Comparison of ENCODE assay signal across 28 cellular contexts in the genomic region with DNA sequence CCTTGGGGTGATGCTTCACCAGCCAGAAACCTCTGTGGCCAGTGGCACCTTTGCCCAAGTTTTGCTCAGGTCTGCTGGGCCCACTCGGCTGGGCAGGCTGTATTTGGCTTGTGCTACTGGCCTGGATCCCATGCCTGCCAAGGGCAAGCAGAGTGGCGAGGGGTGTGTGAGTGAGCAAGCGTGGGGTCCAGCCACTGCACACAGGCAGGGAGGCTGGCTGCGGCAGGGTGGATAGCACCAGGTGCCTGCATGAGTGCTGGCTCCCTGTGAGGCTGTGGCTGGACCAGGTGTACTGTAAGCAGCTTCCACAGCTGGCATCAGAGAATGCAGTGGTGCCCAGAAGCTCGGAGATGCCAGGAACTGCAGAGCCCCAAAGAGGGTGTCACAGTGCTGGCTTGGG.
"Had no signal": no experiment of that assay in that cellular context is flagged by ENCODE, and none has a peak within 500 bp of the region (broad histone marks: within the 10 kb centered on the region; RNA-seq: fewer than 3 reads in every experiment).

No MANE protein-coding gene starts in this region.

- H3K36me3 Mint-ChIP-seq: activated naive CD4-positive, alpha-beta T cell treated with anti-CD3 and anti-CD28 coated beads, Interleukin-2, amount 50 U/mL, for 72 hours had no signal

- H3K27ac ChIP-seq: adrenal gland, body of pancreas, breast epithelium, KMS-11, SJSA1 had no signal

- H3K4me1 Mint-ChIP-seq: activated CD4-positive, alpha-beta T cell treated with anti-CD3 and anti-CD28 coated beads, Interleukin-2, amount 10 ng/mL, durations not matched to agents 24 days and 14 days had no signal

- H3K27ac Mint-ChIP-seq: activated CD4-positive, alpha-beta T cell treated with anti-CD3 and anti-CD28 coated beads, Interleukin-2, amount 10 ng/mL, durations not matched to agents 24 days and 14 days; activated CD8-positive, alpha-beta T cell treated with anti-CD3 and anti-CD28 coated beads, Interleukin-2, amount 10 ng/mL, durations not matched to agents 7 days and 5 days; activated naive CD4-positive, alpha-beta T cell treated with anti-CD3 and anti-CD28 coated beads for 36 hours; activated naive CD4-positive, alpha-beta T cell treated with anti-CD3 and anti-CD28 coated beads, Interleukin-2, amount 50 U/mL, for 72 hours; activated T-cell treated with anti-CD3 and anti-CD28 coated beads, Interleukin-2, amount 50 U/mL, for 24 hours; activated T-helper 1 cell treated with anti-CD3 and anti-CD28 coated beads, Interleukin-12 subunit alpha, Interleukin-12 subunit beta, Interleukin-2, Interleukin-4 antibody, amounts not matched to agents 30 ng/mL and 10 ng/mL and 1 ng/mL, durations not matched to agents 14 hours and 24 hours and 36 hours; T-helper 1 cell treated with Interleukin-12 subunit alpha and Interleukin-12 subunit beta and Interleukin-4 antibody, amounts not matched to agents 30 μg/mL and 1 μg/mL, for 36 hours; T-helper 2 cell treated with Interferon-gamma antibody and Interleukin-4, amounts not matched to agents 5 μg/mL and 100 μg/mL, for 36 hours had no signal

- H3K36me3 ChIP-seq: adrenal gland, breast epithelium, SJSA1 had no signal

- H3K9ac ChIP-seq: KMS-11, SK-N-SH had no signal

- H3K9me3 Mint-ChIP-seq: activated CD4-positive, alpha-beta T cell treated with anti-CD3 and anti-CD28 coated beads, Interleukin-2, amount 10 ng/mL, durations not matched to agents 24 days and 14 days; activated T-helper 1 cell treated with anti-CD3 and anti-CD28 coated beads, Interleukin-12 subunit alpha, Interleukin-12 subunit beta, Interleukin-2, Interleukin-4 antibody, amounts not matched to agents 30 ng/mL and 10 ng/mL and 1 ng/mL, durations not matched to agents 14 hours and 24 hours and 36 hours; T-helper 1 cell treated with Interleukin-12 subunit alpha and Interleukin-12 subunit beta and Interleukin-4 antibody, amounts not matched to agents 30 μg/mL and 1 μg/mL, for 36 hours had no signal

- DNase-seq: activated CD4-positive, alpha-beta T cell treated with anti-CD3 and anti-CD28 coated beads, Interleukin-2, amount 10 ng/mL, durations not matched to agents 24 days and 14 days; activated CD4-positive, alpha-beta T cell treated with anti-CD3 and anti-CD28 coated beads, Interleukin-2, amount 50 U/mL, for 4 hours; activated CD8-positive, alpha-beta T cell treated with anti-CD3 and anti-CD28 coated beads, Interleukin-2, amount 10 ng/mL, durations not matched to agents 7 days and 5 days; activated gamma-delta T cell treated with Interleukin-2 at 50 U/mL for 16 hours; activated naive CD4-positive, alpha-beta T cell treated with anti-CD3 and anti-CD28 coated beads for 36 hours; activated T-cell treated with anti-CD3 and anti-CD28 coated beads, Interleukin-2, amount 50 U/mL, for 24 hours; body of pancreas; MM.1S; MV-4-11; NCI-H1092; NCI-H1436 treated with DMSO at 0.1 percent for 48 hours; NCI-H1694 treated with DMSO at 0.1 percent for 48 hours; NCI-H2029; NCI-H345; NCI-H524 treated with DMSO at 0.1 percent for 48 hours; SHP77 treated with DMSO at 0.1 percent for 48 hours; SK-N-SH had no signal

- H3K9me3 ChIP-seq: adrenal gland, SJSA1, SK-N-SH had no signal

- H3K4me3 ChIP-seq: adrenal gland, body of pancreas, breast epithelium, SJSA1 had no signal

- ATAC-seq: activated CD8-positive, alpha-beta T cell treated with anti-CD3 and anti-CD28 coated beads, Interleukin-2, amount 10 ng/mL, durations not matched to agents 7 days and 5 days; activated naive CD4-positive, alpha-beta T cell treated with anti-CD3 and anti-CD28 coated beads, Interleukin-2, amount 50 U/mL, for 72 hours; body of pancreas; Panc1 had no signal

- H3K4me3 Mint-ChIP-seq: activated CD4-positive, alpha-beta T cell treated with anti-CD3 and anti-CD28 coated beads, Interleukin-2, amount 10 ng/mL, durations not matched to agents 24 days and 14 days; activated CD8-positive, alpha-beta T cell treated with anti-CD3 and anti-CD28 coated beads, Interleukin-2, amount 10 ng/mL, durations not matched to agents 7 days and 5 days; activated naive CD4-positive, alpha-beta T cell treated with anti-CD3 and anti-CD28 coated beads for 36 hours; activated T-cell treated with anti-CD3 and anti-CD28 coated beads, Interleukin-2, amount 50 U/mL, for 24 hours; activated T-helper 1 cell treated with anti-CD3 and anti-CD28 coated beads, Interleukin-12 subunit alpha, Interleukin-12 subunit beta, Interleukin-2, Interleukin-4 antibody, amounts not matched to agents 30 ng/mL and 10 ng/mL and 1 ng/mL, durations not matched to agents 14 hours and 24 hours and 36 hours; T-helper 1 cell treated with Interleukin-12 subunit alpha and Interleukin-12 subunit beta and Interleukin-4 antibody, amounts not matched to agents 30 μg/mL and 1 μg/mL, for 36 hours; T-helper 2 cell treated with Interferon-gamma antibody and Interleukin-4, amounts not matched to agents 5 μg/mL and 100 μg/mL, for 36 hours had no signal

- H3K27me3 Mint-ChIP-seq: activated CD4-positive, alpha-beta T cell treated with anti-CD3 and anti-CD28 coated beads, Interleukin-2, amount 10 ng/mL, durations not matched to agents 24 days and 14 days; activated T-cell treated with anti-CD3 and anti-CD28 coated beads, Interleukin-2, amount 50 U/mL, for 24 hours had no signal

- H3K4me2 ChIP-seq: KMS-11, SK-N-SH had no signal

- H3K4me1 ChIP-seq: adrenal gland, body of pancreas, breast epithelium, SJSA1 had no signal

- FAIRE-seq: astrocyte, TTC549 had no signal

- H3K27me3 ChIP-seq: adrenal gland, body of pancreas, breast epithelium, SJSA1 had no signal
